ENCODE assay signal across 1 cellular context in the genomic region with DNA sequence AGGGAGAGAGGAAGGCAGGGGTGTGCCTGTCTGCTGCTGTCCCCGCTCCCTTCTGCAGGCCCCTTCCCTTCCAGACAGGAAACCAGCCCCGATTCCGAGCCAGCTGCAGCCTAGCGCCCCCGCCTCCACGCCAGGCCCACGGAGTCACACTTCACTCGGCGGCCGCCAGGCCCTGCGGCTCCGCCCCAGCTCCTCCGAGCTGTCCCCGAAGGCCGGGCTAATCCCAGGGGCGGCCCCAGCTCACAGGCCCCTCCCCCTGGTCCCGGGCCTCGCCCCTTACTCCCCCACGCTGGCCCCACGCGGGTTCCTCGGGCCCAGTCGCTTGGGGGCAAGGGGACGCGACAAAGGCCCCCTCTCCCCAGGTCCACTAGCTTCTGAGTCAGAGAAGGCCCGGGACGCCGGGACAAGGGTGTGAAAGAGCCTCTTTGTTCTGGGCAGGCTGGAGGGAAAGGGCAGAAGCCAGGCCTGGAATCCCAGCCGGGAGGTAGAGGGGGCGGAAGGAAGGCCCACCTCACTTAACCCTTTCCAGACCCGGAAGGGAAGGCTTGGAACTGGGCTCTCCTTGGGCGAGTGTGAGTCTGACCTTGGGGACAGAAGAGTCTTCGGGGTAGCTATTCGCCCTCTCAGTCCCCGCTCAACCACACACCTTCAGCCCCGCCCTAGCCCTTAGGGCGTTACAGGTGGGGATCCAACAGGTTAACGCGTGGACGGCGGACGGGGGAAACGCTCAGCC.
A peak's percentile ranks its signal among the peaks of the same experiment; 100 is the strongest.
TF ChIP-seq lines count a peak whose summit lies in the region.

No MANE protein-coding gene starts in this region.

TF ChIP-seq in GM12891, 5 proteins besides CTCF, POLR2A, EP300 and RAD21:
- TF ChIP-seq POLR2AphosphoS5 (IDR thresholded peaks at IDR 0.05; ENCODE audit: low read depth, low read length), result 0 out of 2 replicates have a peak, but pooled peaks have one; percentile 27
- no peak for TF ChIP-seq TAF1 (IDR thresholded peaks at IDR 0.05; ENCODE audit: low read depth, low read length)
- TF ChIP-seq PAX5 (IDR thresholded peaks at IDR 0.05; ENCODE audit: insufficient read depth, low read length, severe bottlenecking), result no peak
- no peak for TF ChIP-seq SPI1 (IDR thresholded peaks at IDR 0.05; ENCODE audit: low read depth, low read length)
- no peak for TF ChIP-seq POU2F2 (IDR thresholded peaks at IDR 0.05; ENCODE audit: low read depth, low read length)
